1 cellular context compared by ENCODE assay signal in the genomic region with DNA sequence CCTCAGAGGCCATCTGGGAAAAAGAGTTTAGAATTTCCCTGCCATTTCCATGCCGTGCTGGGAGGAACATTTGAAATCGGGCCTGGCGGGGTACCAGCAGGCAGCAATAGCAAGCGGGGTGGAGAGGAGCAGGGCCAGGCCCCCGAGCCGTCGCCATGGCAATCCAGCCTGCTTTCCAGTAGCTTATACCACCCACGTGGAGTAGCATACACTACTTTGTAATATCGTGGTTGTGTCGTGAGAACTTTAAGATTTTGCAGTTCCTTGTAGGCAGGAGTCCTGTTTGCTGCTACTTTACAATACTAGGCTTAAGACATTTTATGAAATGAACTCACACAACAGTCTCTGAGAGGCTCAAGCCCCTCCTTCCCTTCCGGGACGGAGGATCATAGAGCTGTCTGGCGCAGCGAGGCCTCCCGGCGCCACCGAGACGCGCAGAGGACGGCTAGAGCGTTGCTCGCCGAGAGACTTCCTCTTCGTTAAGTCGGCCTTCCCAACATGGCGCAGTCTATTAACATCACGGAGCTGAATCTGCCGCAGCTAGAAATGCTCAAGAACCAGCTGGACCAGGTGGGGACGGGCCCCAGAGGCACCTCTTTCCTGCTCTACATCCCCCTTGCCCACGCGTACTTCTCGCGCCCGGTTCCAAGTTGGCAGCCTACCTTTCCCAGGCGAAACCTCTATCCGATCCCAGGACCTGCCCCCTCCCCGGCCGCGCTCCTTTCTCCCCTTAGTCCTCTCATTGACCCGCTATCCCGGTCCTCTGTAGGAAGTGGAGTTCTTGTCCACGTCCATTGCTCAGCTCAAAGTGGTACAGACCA.
A peak's percentile ranks its signal among the peaks of the same experiment; 100 is the strongest.
TF ChIP-seq lines count a peak whose summit lies in the region.

Gene PFDN5, plus strand, starts transcription at position 473 of the 821 bp plus-strand sequence. Its CDS starts 26 bp downstream, at position 499.

TF ChIP-seq in GM12878, 131 proteins besides CTCF, POLR2A, EP300 and RAD21 (continued from another document):
- TF ChIP-seq BMI1 (IDR thresholded peaks at IDR 0.05; ENCODE audit: borderline replicate concordance) (peak; percentile 90), SREBF1 (IDR thresholded peaks at IDR 0.05; ENCODE audit: low read length) (no peak), DPF2 (IDR thresholded peaks at IDR 0.05) (0 out of 2 replicates have a peak, but pooled peaks have one; percentile 29), POLR2AphosphoS5 (IDR thresholded peaks at IDR 0.05; ENCODE audit: low read length) (peak; percentile 95), MLLT1 (IDR thresholded peaks at IDR 0.05) (peak; percentile 68; the same call in 1 of the 2 replicates), NRF1 (conservative IDR thresholded peaks at IDR 0.05; ENCODE audit: low read depth, low read length) (0 out of 2 replicates have a peak, but pooled peaks have one; percentile 1), ZNF207 (IDR thresholded peaks at IDR 0.05; ENCODE audit: borderline replicate concordance) (peak; percentile 49; the same call in 1 of the 2 replicates), IKZF1 (conservative IDR thresholded peaks at IDR 0.05) (peak; percentile 77), RB1 (IDR thresholded peaks at IDR 0.05; ENCODE audit: borderline replicate concordance) (peak; percentile 84; the same call in 1 of the 2 replicates), CREB1 (IDR thresholded peaks at IDR 0.05; ENCODE audit: low read depth) (peak; percentile 74; the same call in 1 of the 2 replicates), FOXM1 (IDR thresholded peaks at IDR 0.05; ENCODE audit: low read depth, low read length) (no peak), NKRF (conservative IDR thresholded peaks at IDR 0.05) (peak; percentile 86), HCFC1 (IDR thresholded peaks at IDR 0.05; ENCODE audit: low read length) (peak; percentile 76), MTA2 (IDR thresholded peaks at IDR 0.05; ENCODE audit: low read depth) (no peak; the same call in 1 of the 2 replicates), JUND (IDR thresholded peaks at IDR 0.05; ENCODE audit: low read depth, low read length) (no peak), ZNF24 (IDR thresholded peaks at IDR 0.05) (no peak), SPI1 (IDR thresholded peaks at IDR 0.05; ENCODE audit: borderline replicate concordance, insufficient read depth, low read depth, low read length) (peak; percentile 85), FOXK2 (IDR thresholded peaks at IDR 0.05) (no peak; the same call in 1 of the 2 replicates)
- TF ChIP-seq, protein P1, sequence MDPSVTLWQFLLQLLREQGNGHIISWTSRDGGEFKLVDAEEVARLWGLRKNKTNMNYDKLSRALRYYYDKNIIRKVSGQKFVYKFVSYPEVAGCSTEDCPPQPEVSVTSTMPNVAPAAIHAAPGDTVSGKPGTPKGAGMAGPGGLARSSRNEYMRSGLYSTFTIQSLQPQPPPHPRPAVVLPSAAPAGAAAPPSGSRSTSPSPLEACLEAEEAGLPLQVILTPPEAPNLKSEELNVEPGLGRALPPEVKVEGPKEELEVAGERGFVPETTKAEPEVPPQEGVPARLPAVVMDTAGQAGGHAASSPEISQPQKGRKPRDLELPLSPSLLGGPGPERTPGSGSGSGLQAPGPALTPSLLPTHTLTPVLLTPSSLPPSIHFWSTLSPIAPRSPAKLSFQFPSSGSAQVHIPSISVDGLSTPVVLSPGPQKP (IDR thresholded peaks at IDR 0.05; ENCODE audit: low read depth, low read length) = peak; percentile 85
- TF ChIP-seq, protein P2, sequence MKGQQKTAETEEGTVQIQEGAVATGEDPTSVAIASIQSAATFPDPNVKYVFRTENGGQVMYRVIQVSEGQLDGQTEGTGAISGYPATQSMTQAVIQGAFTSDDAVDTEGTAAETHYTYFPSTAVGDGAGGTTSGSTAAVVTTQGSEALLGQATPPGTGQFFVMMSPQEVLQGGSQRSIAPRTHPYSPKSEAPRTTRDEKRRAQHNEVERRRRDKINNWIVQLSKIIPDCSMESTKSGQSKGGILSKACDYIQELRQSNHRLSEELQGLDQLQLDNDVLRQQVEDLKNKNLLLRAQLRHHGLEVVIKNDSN (IDR thresholded peaks at IDR 0.05; ENCODE audit: borderline replicate concordance, extremely low read length, insufficient read depth, low read depth, low read length) = no peak
